8 cellular contexts compared by ENCODE assay signal in the genomic region with DNA sequence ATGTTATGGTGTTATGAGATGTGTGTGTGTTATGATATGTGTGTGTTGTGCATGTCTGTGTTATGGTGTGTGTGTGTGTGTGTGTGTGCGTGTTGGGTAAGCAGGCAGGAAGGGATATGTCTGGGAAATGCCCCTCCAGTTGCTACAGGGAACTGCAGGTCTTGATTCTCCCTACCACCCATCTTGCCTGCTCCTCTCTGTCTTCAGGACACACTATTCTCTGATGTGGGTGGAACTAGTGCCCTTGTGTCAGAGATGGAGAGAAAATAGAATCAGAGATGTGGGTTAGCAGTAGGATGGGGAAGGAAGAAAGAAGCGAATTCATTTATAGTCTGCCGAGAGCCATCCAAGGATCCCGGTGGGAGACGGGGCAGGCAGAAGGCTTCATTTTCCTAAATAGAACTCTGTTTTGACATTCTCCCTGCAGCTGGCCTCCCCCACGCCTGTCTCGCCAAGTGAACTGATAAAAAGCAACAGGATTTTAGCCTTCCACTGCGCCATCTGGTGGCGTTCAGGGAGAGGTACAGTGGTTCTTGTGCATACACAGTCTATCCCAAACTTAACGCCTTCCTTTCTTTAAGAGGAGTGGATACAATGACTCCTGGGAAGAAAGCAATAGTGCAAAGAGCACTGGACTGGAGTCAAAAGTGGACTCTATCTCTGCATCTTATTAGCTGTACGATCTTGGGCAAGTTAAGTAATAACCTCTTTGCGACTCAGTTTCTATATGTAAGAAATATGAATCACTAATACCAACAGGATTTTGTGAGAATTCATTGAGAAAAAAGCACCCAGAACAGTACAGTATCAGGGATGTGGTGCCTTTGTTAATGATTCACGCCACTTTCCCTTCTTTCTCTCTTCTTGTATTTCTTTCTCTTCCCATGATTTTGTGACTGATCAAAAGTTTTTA. TPM values are rescaled to one million over a fixed set of nuclear protein-coding genes. Genes with fewer than 3 reads are reported as not detected.
DNase-seq lines count a peak whose midpoint lies in the region; ATAC-seq and TF ChIP-seq lines count a peak whose summit lies in the region.

No MANE protein-coding gene starts in this region.

- H3K4me1 ChIP-seq in right atrium auricular region = peaks cover 0 to 4% of the 10 kb centered on the region in 2 donors

- DNase-seq in HFFc6 (peak; percentile 71), NCI-H146 (lab: John Stamatoyannopoulos, UW) (peak; percentile 66), T-helper 1 cell (peak; percentile 31 to 75 (median 55)), amniotic stem cell (lab: John Stamatoyannopoulos, UW) (peak; percentile 45), right atrium auricular region (ENCODE audit: low spot score) (peak; percentile 86), sciatic nerve (ENCODE audit: low spot score) (peak; percentile 91)

- H3K36me3 Mint-ChIP-seq in HFFc6 (ENCODE audit: low read depth) = no peaks in the 10 kb centered on the region

- H3K9me3 ChIP-seq in right atrium auricular region = no peaks in the 10 kb centered on the region

- no peaks in the 10 kb centered on the region for H3K9me3 Mint-ChIP-seq in HFFc6

- H3K27me3 Mint-ChIP-seq in HFFc6 (ENCODE audit: insufficient read depth) = peaks cover 16% of the 10 kb centered on the region

- no peak overlapping the region for H3K27ac Mint-ChIP-seq in HFFc6

- H3K36me3 ChIP-seq in right atrium auricular region = no peaks in the 10 kb centered on the region

- intact Hi-C loops in sciatic nerve (cut with DNase I) = loop anchor here (10.0 kb wide), 1 partner anchor 157 kb away; no protein-coding TSS in a partner anchor

- ATAC-seq in sciatic nerve (peak; percentile 94), HG03196 (IDR thresholded peaks at IDR 0.05; ENCODE audit: unreplicated experiment) (no peak)

- TF ChIP-seq CTCF in GM12873 (IDR thresholded peaks at IDR 0.05; ENCODE audit: insufficient read depth, low read depth, low read length, missing control alignments) (peak; percentile 92), HFFc6 (IDR thresholded peaks at IDR 0.05) (peak; percentile 94), right atrium auricular region (IDR thresholded peaks at IDR 0.05) (peak; percentile 83 to 94)

- H3K4me3 ChIP-seq in right atrium auricular region = peak overlapping the region in 1 of 2 donors; percentile 20

- peaks cover 11% of the 10 kb centered on the region for H3K4me1 Mint-ChIP-seq in HFFc6 (ENCODE audit: low read depth)

- H3K27me3 ChIP-seq in right atrium auricular region = no peaks in the 10 kb centered on the region

- H3K4me3 Mint-ChIP-seq in HFFc6 = peak overlapping the region; percentile 20; the same call in 1 of the 2 replicates

- H3K27ac ChIP-seq in right atrium auricular region = no peak overlapping the region

RNA-seq across cellular contexts. Expression of a gene that starts 14.1 kb away (rescaled TPM):
- total RNA-seq in HFFc6 (2021; fragmentation: NEBNext Ultra II Directional; extraction: Animal tissue kit (Norgen Biotek cat#: 25700)) = 10 to 100 TPM in 1 of 6 experiments, 1 to 10 TPM in 5; 5.0 to 11.4 (median 5.7) TPM
- total RNA-seq in right atrium auricular region (100 to 1,000 TPM in 1 of 2 donors, 10 to 100 TPM in 1; 77.4 to 129 TPM), sciatic nerve (42.8 TPM)
